41 cellular contexts compared by ENCODE assay signal in genomic region chr16:1800703-1801102, GRCh38. TPM values are rescaled to one million over a fixed set of nuclear protein-coding genes. Genes with fewer than 3 reads are reported as not detected.
"Had no signal": no experiment of that assay in that cellular context is flagged by ENCODE, and none has a peak within 500 bp of the region (broad histone marks: within the 10 kb centered on the region; RNA-seq: fewer than 3 reads in every experiment).

No MANE protein-coding gene starts in this region.

- ATAC-seq: activated CD4-positive, CD25-positive, alpha-beta regulatory T cell treated with anti-CD3 and anti-CD28 coated beads, Interleukin-2, amount 50 U/mL, for 24 hours; effector memory CD8-positive, alpha-beta T cell; heart right ventricle; left lung; lower lobe of right lung; sciatic nerve; stimulated activated naive B cell treated with anti-CD40 and anti-IgM and Interleukin-4, amounts not matched to agents 10 μg/mL and 1 μg/mL and 100 μg/mL, for 72 hours; upper lobe of right lung had no signal

- H3K27ac Mint-ChIP-seq: activated CD4-positive, alpha-beta memory T cell treated with anti-CD3 and anti-CD28 coated beads for 36 hours; activated naive CD4-positive, alpha-beta T cell treated with anti-CD3 and anti-CD28 coated beads for 36 hours; activated naive CD8-positive, alpha-beta T cell treated with anti-CD3 and anti-CD28 coated beads for 36 hours; activated T-helper 1 cell treated with anti-CD3 and anti-CD28 coated beads, Interleukin-12 subunit alpha, Interleukin-12 subunit beta, Interleukin-2, Interleukin-4 antibody, amounts not matched to agents 30 ng/mL and 10 ng/mL and 1 ng/mL, durations not matched to agents 14 hours and 24 hours and 36 hours; brain; effector memory CD8-positive, alpha-beta T cell; nephron progenitor cell had no signal

- DNase-seq: activated CD4-positive, alpha-beta memory T cell treated with anti-CD3 and anti-CD28 coated beads for 36 hours; activated CD4-positive, alpha-beta T cell treated with anti-CD3 and anti-CD28 coated beads for 48 hours; activated CD8-positive, alpha-beta memory T cell treated with anti-CD3 and anti-CD28 coated beads, Interleukin-2, amount 50 U/mL, for 4 hours; activated effector memory CD4-positive, alpha-beta T cell treated with anti-CD3 and anti-CD28 coated beads, Interleukin-2, amount 50 U/mL, for 16 hours; activated naive CD4-positive, alpha-beta T cell treated with anti-CD3 and anti-CD28 coated beads for 36 hours; activated naive CD8-positive, alpha-beta T cell treated with anti-CD3 and anti-CD28 coated beads for 36 hours; activated T-cell treated with anti-CD3 and anti-CD28 coated beads, Interleukin-2, amount 50 U/mL, for 1 hour; adrenal gland; aorta; cerebellar nuclear complex; colonic mucosa; effector memory CD8-positive, alpha-beta T cell; foreskin melanocyte; left lung; lower lobe of right lung; mesenchymal stem cell; nephron progenitor cell; ovary; retina; stimulated activated CD4-positive, alpha-beta T cell treated with anti-CD3 and anti-CD28 coated beads, Interleukin-1b, Interleukin-23, amount 100 ng/mL, for 48 hours; stimulated activated CD4-positive, alpha-beta T cell treated with anti-CD3 and anti-CD28 coated beads, Interleukin-4, amount 100 ng/mL, for 4 hours; stimulated activated CD8-positive, alpha-beta memory T cell treated with anti-CD3 and anti-CD28 coated beads, Interleukin-4, amount 100 ng/mL, for 48 hours; stimulated activated naive B cell treated with anti-CD40 and anti-IgM and Interleukin-4, amounts not matched to agents 10 μg/mL and 1 μg/mL and 100 μg/mL, for 72 hours; stomach; T-helper 1 cell; thyroid gland; upper lobe of right lung; WERI-Rb-1 had no signal

- H3K4me3 ChIP-seq: adrenal gland, cardiac muscle cell, colonic mucosa, heart right ventricle, left lung, lower lobe of right lung, ovary, prostate gland, smooth muscle cell, stomach, thyroid gland, upper lobe of right lung had no signal

- H3K27me3 ChIP-seq: adrenal gland, cardiac muscle cell, colonic mucosa, heart right ventricle, left lung, ovary, stomach, thyroid gland, upper lobe of right lung had no signal

- H3K4me3 Mint-ChIP-seq: activated CD4-positive, alpha-beta memory T cell treated with anti-CD3 and anti-CD28 coated beads for 36 hours; activated naive CD4-positive, alpha-beta T cell treated with anti-CD3 and anti-CD28 coated beads for 36 hours; activated naive CD8-positive, alpha-beta T cell treated with anti-CD3 and anti-CD28 coated beads for 36 hours; activated T-helper 1 cell treated with anti-CD3 and anti-CD28 coated beads, Interleukin-12 subunit alpha, Interleukin-12 subunit beta, Interleukin-2, Interleukin-4 antibody, amounts not matched to agents 30 ng/mL and 10 ng/mL and 1 ng/mL, durations not matched to agents 14 hours and 24 hours and 36 hours; brain; effector memory CD8-positive, alpha-beta T cell; nephron progenitor cell; stimulated activated naive B cell treated with anti-CD40 and anti-IgM and Interleukin-4, amounts not matched to agents 10 μg/mL and 1 μg/mL and 100 μg/mL, for 72 hours had no signal

- H3K36me3 ChIP-seq: adrenal gland, cardiac muscle cell, colonic mucosa, left lung, ovary, prostate gland, thyroid gland, upper lobe of right lung had no signal

- H3K4me1 Mint-ChIP-seq: activated naive CD8-positive, alpha-beta T cell treated with anti-CD3 and anti-CD28 coated beads for 36 hours; brain; nephron progenitor cell; stimulated activated naive B cell treated with anti-CD40 and anti-IgM and Interleukin-4, amounts not matched to agents 10 μg/mL and 1 μg/mL and 100 μg/mL, for 72 hours had no signal

- H3K9me3 Mint-ChIP-seq: effector memory CD8-positive, alpha-beta T cell had no signal

- H3K27me3 Mint-ChIP-seq: activated CD4-positive, alpha-beta memory T cell treated with anti-CD3 and anti-CD28 coated beads for 36 hours; activated naive CD8-positive, alpha-beta T cell treated with anti-CD3 and anti-CD28 coated beads for 36 hours; brain; effector memory CD8-positive, alpha-beta T cell; stimulated activated naive B cell treated with anti-CD40 and anti-IgM and Interleukin-4, amounts not matched to agents 10 μg/mL and 1 μg/mL and 100 μg/mL, for 72 hours had no signal

RNA-seq across cellular contexts. Expression of gene IGFALS, which starts 7.2 kb away (rescaled TPM):
- total RNA-seq: activated CD4-positive, alpha-beta memory T cell treated with anti-CD3 and anti-CD28 coated beads for 36 hours; activated CD8-positive, alpha-beta memory T cell treated with anti-CD3 and anti-CD28 coated beads for 36 hours; activated naive CD4-positive, alpha-beta T cell treated with anti-CD3 and anti-CD28 coated beads for 36 hours; activated naive CD8-positive, alpha-beta T cell treated with anti-CD3 and anti-CD28 coated beads for 36 hours; activated T-helper 1 cell treated with anti-CD3 and anti-CD28 coated beads, Interleukin-12 subunit alpha, Interleukin-12 subunit beta, Interleukin-2, Interleukin-4 antibody, amounts not matched to agents 30 ng/mL and 10 ng/mL and 1 ng/mL, durations not matched to agents 14 hours and 24 hours and 36 hours; aorta; dermis microvascular lymphatic vessel endothelial cell; endothelial cell of umbilical vein; glomerular endothelial cell; kidney epithelial cell; smooth muscle cell had no signal
